Comparison of ENCODE assay signal across 2 cellular contexts in the genomic region with DNA sequence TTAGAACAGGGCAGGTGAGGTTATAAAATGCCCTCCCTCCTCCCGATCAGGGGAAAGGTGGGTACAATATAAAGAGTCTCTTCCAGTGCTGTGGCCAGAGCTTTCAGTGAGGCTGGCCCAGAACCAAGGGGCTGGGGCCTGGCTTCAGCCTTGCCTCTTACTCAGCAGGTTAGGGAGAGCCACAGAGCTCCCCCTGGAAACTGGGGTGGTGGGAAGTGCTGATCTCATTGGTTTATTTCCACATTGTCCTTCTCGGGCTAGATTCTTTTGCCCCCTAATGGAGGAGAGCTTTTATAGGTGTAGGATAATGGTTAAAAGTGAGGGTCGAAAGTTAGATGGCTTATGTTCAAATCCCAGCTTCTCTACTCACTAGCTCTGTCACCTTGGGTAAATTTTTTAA.
TF ChIP-seq lines count a peak whose summit lies in the region.

No MANE protein-coding gene starts in this region.

TF ChIP-seq in GM23338, 12 proteins besides CTCF, POLR2A, EP300 and RAD21 (continued from another document):
- no peak for TF ChIP-seq ZNF114 (CRISPR knock-in tag; IDR thresholded peaks at IDR 0.05)
- no peak for TF ChIP-seq JUNB (IDR thresholded peaks at IDR 0.05; ENCODE audit: unreplicated experiment)
- no peak for TF ChIP-seq CREB1 (CRISPR knock-in tag; IDR thresholded peaks at IDR 0.05; ENCODE audit: low read depth)

TF ChIP-seq in HCT116, 20 proteins besides CTCF, POLR2A, EP300 and RAD21 (continued from another document):
- TF ChIP-seq SIN3A (IDR thresholded peaks at IDR 0.05; ENCODE audit: low read depth) (no peak), CBX3 (IDR thresholded peaks at IDR 0.05; ENCODE audit: low read depth) (no peak), EGR1 (IDR thresholded peaks at IDR 0.05; ENCODE audit: low read depth) (no peak)
